Comparison of ENCODE assay signal across 23 cellular contexts in the genomic region with DNA sequence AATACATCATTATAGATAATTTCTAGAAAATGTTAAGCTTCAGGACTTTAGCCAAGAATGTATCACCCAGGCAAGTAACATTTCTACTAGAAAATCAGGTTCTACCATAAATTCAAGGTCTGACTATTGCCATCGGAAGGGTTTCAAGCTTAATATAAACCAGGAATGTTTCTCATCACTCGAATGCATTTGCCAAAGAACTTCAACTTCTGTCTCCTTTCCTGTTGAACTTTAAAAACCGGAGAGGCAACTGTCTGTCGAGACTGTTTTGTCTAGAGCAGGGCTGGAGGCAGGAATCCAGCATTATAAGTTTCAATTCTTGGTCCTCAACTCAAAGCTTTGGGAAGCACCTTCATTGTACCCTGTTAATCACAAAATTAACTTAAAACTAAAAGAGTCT.
"Had no signal": no experiment of that assay in that cellular context is flagged by ENCODE, and none has a peak within 500 bp of the region (broad histone marks: within the 10 kb centered on the region; RNA-seq: fewer than 3 reads in every experiment).

No MANE protein-coding gene starts in this region.

- ATAC-seq: gastroesophageal sphincter; left cardiac atrium; left ventricle myocardium superior; naive thymus-derived CD8-positive, alpha-beta T cell; right cardiac atrium; stimulated activated effector memory CD8-positive, alpha-beta T cell treated with anti-CD3 and anti-CD28 coated beads, Interleukin-12 subunit alpha, Interleukin-12 subunit beta, amount 100 ng/mL, for 72 hours; stimulated activated naive CD8-positive, alpha-beta T cell treated with anti-CD3 and anti-CD28 coated beads, Interleukin-15, Interleukin-2, amounts not matched to agents 100 U/mL and 50 U/mL, for 24 hours; upper lobe of right lung had no signal

- H3K4me3 ChIP-seq: dorsolateral prefrontal cortex, gastroesophageal sphincter, lung, ovary, tibial artery, upper lobe of right lung, vagina had no signal

- H3K36me3 ChIP-seq: gastroesophageal sphincter, ovary, tibial artery, upper lobe of right lung, vagina had no signal

- H3K9me3 ChIP-seq: gastroesophageal sphincter, ovary, tibial artery, upper lobe of right lung, vagina had no signal

- FAIRE-seq: keratinocyte, small intestine had no signal

- H3K4me1 ChIP-seq: vagina had no signal

- DNase-seq: cortex of kidney; dorsolateral prefrontal cortex; effector CD8-positive, alpha-beta T cell; glutamatergic neuron; immature natural killer cell; left cardiac atrium; left ventricle myocardium superior; mesendoderm; naive thymus-derived CD8-positive, alpha-beta T cell; nucleus accumbens; ovary; right cardiac atrium; small intestine; stimulated activated CD4-positive, alpha-beta T cell treated with anti-CD3 and anti-CD28 coated beads, Interleukin-4, amount 100 ng/mL, for 1 hour; stimulated activated CD8-positive, alpha-beta memory T cell treated with anti-CD3 and anti-CD28 coated beads, Interleukin-4, amount 100 ng/mL, for 48 hours; stimulated activated naive CD8-positive, alpha-beta T cell treated with anti-CD3 and anti-CD28 coated beads, Interleukin-15, Interleukin-2, amounts not matched to agents 100 U/mL and 50 U/mL, for 24 hours; tibial artery; upper lobe of right lung had no signal

- H3K27me3 ChIP-seq: gastroesophageal sphincter, ovary, upper lobe of right lung, vagina had no signal

- H3K27ac ChIP-seq: gastroesophageal sphincter, tibial artery, upper lobe of right lung, vagina had no signal
